Comparison of ENCODE assay signal across 29 cellular contexts in the genomic region with DNA sequence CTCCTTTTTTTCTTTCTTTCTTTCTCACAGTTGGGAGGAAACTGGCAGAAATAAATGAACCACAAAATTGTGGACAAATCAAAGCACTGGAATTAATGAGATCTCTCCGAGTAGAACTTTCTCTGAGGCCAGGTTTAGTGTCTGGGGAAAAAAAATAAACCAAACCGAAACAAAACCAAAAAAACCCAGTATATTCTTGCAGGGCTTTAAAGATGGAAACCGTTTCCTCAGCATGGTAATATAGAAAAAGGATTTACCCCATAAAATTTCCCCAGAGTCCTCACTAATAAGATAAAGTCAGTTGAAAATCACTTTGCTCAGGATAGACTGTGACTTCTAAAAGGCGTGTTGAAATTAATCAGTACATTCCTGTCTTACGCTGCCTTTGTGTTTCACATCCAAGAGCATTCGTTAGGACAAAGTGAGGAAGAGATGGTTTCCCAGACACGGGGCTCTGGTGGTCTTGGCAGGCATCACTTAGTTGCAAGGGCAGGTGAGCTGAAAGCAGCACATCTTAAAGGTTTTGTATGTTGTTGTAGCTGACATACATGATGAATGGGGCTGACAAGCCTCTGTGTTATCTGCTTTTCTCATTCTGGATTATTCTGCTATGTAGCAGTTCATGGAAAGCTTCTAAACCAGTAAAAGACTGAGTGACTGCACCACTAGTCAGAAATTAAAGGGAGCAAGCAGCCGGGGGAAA.
"Had no signal": no experiment of that assay in that cellular context is flagged by ENCODE, and none has a peak within 500 bp of the region (broad histone marks: within the 10 kb centered on the region; RNA-seq: fewer than 3 reads in every experiment).

No MANE protein-coding gene starts in this region.

- H3K4me3 ChIP-seq: breast epithelium, esophagus muscularis mucosa, left lung, lower lobe of right lung, psoas muscle, right atrium auricular region, spleen, suprapubic skin, tibial artery, upper lobe of right lung had no signal

- H3K79me2 ChIP-seq: parathyroid adenoma had no signal

- H3K9me3 ChIP-seq: breast epithelium, esophagus muscularis mucosa, psoas muscle, right atrium auricular region, suprapubic skin, tibial artery, upper lobe of right lung had no signal

- DNase-seq: activated CD4-positive, alpha-beta T cell treated with anti-CD3 and anti-CD28 coated beads for 36 hours; activated CD4-positive, CD25-positive, alpha-beta regulatory T cell; activated CD8-positive, alpha-beta memory T cell treated with anti-CD3 and anti-CD28 coated beads, Interleukin-2, amount 10 ng/mL, durations not matched to agents 7 days and 5 days; activated CD8-positive, alpha-beta T cell treated with anti-CD3 and anti-CD28 coated beads, Interleukin-2, amount 10 ng/mL, durations not matched to agents 7 days and 5 days; activated effector memory CD4-positive, alpha-beta T cell treated with anti-CD3 and anti-CD28 coated beads, Interleukin-2, amount 50 U/mL, for 16 hours; activated naive CD4-positive, alpha-beta T cell treated with anti-CD3 and anti-CD28 coated beads for 36 hours; activated naive CD8-positive, alpha-beta T cell treated with anti-CD3 and anti-CD28 coated beads, Interleukin-2, amount 10 ng/mL, durations not matched to agents 7 days and 5 days; activated T-cell treated with anti-CD3 and anti-CD28 coated beads for 4 hours; amniotic stem cell; central memory CD4-positive, alpha-beta T cell; foreskin keratinocyte; heart right ventricle; kidney glomerular epithelial cell; left lung; lower lobe of right lung; mesenchymal stem cell; natural killer cell; psoas muscle; spleen; stimulated activated naive CD4-positive, alpha-beta T cell; tibial artery; upper lobe of right lung had no signal

- H3K9ac ChIP-seq: parathyroid adenoma had no signal

- H3K27ac ChIP-seq: breast epithelium, esophagus muscularis mucosa, foreskin keratinocyte, heart right ventricle, left lung, lower lobe of right lung, parathyroid adenoma, psoas muscle, right atrium auricular region, spleen, suprapubic skin, tibial artery, upper lobe of right lung had no signal

- H2AFZ ChIP-seq: parathyroid adenoma had no signal

- H3K27me3 Mint-ChIP-seq: activated CD4-positive, alpha-beta T cell treated with anti-CD3 and anti-CD28 coated beads for 36 hours; activated CD8-positive, alpha-beta memory T cell treated with anti-CD3 and anti-CD28 coated beads, Interleukin-2, amount 10 ng/mL, durations not matched to agents 7 days and 5 days; activated naive CD8-positive, alpha-beta T cell treated with anti-CD3 and anti-CD28 coated beads, Interleukin-2, amount 10 ng/mL, durations not matched to agents 7 days and 5 days; dendritic cell treated with granulocyte-macrophage colony-stimulating factor and Interleukin-4, amounts not matched to agents 40 ng/mL and 50 ng/mL, for 4 days had no signal

- ATAC-seq: activated CD4-positive, alpha-beta T cell treated with anti-CD3 and anti-CD28 coated beads for 36 hours; activated CD8-positive, alpha-beta memory T cell treated with anti-CD3 and anti-CD28 coated beads, Interleukin-2, amount 10 ng/mL, durations not matched to agents 7 days and 5 days; activated CD8-positive, alpha-beta T cell treated with anti-CD3 and anti-CD28 coated beads, Interleukin-2, amount 10 ng/mL, durations not matched to agents 7 days and 5 days; foreskin keratinocyte; heart right ventricle; left lung; lower lobe of right lung; natural killer cell; psoas muscle; upper lobe of right lung had no signal

- H3K36me3 Mint-ChIP-seq: activated CD8-positive, alpha-beta memory T cell treated with anti-CD3 and anti-CD28 coated beads, Interleukin-2, amount 10 ng/mL, durations not matched to agents 7 days and 5 days; activated naive CD8-positive, alpha-beta T cell treated with anti-CD3 and anti-CD28 coated beads, Interleukin-2, amount 10 ng/mL, durations not matched to agents 7 days and 5 days; natural killer cell had no signal

- H3K4me3 Mint-ChIP-seq: activated CD4-positive, alpha-beta T cell treated with anti-CD3 and anti-CD28 coated beads for 36 hours; activated CD8-positive, alpha-beta memory T cell treated with anti-CD3 and anti-CD28 coated beads, Interleukin-2, amount 10 ng/mL, durations not matched to agents 7 days and 5 days; activated CD8-positive, alpha-beta T cell treated with anti-CD3 and anti-CD28 coated beads, Interleukin-2, amount 10 ng/mL, durations not matched to agents 7 days and 5 days; activated naive CD4-positive, alpha-beta T cell treated with anti-CD3 and anti-CD28 coated beads for 36 hours; activated naive CD8-positive, alpha-beta T cell treated with anti-CD3 and anti-CD28 coated beads, Interleukin-2, amount 10 ng/mL, durations not matched to agents 7 days and 5 days; activated T-helper 1 cell treated with anti-CD3 and anti-CD28 coated beads, Interleukin-12 subunit alpha, Interleukin-12 subunit beta, Interleukin-2, Interleukin-4 antibody, amounts not matched to agents 30 ng/mL and 10 ng/mL and 1 ng/mL, durations not matched to agents 14 hours and 24 hours and 36 hours; dendritic cell treated with granulocyte-macrophage colony-stimulating factor and Interleukin-4, amounts not matched to agents 40 ng/mL and 50 ng/mL, for 4 days; natural killer cell had no signal

- H3K27me3 ChIP-seq: breast epithelium, esophagus muscularis mucosa, foreskin keratinocyte, heart right ventricle, left lung, right atrium auricular region, spleen, suprapubic skin, tibial artery, upper lobe of right lung had no signal

- H3K36me3 ChIP-seq: breast epithelium, esophagus muscularis mucosa, heart right ventricle, left lung, lower lobe of right lung, right atrium auricular region, spleen, suprapubic skin, tibial artery, upper lobe of right lung had no signal

- H3K4me1 Mint-ChIP-seq: activated CD4-positive, alpha-beta T cell treated with anti-CD3 and anti-CD28 coated beads for 36 hours; activated CD8-positive, alpha-beta memory T cell treated with anti-CD3 and anti-CD28 coated beads, Interleukin-2, amount 10 ng/mL, durations not matched to agents 7 days and 5 days; activated naive CD8-positive, alpha-beta T cell treated with anti-CD3 and anti-CD28 coated beads, Interleukin-2, amount 10 ng/mL, durations not matched to agents 7 days and 5 days; natural killer cell had no signal

- H3K4me1 ChIP-seq: breast epithelium, esophagus muscularis mucosa, foreskin keratinocyte, left lung, lower lobe of right lung, parathyroid adenoma, psoas muscle, right atrium auricular region, spleen, suprapubic skin, tibial artery, upper lobe of right lung had no signal
